ENCODE assay signal across 1 cellular context in the genomic region with DNA sequence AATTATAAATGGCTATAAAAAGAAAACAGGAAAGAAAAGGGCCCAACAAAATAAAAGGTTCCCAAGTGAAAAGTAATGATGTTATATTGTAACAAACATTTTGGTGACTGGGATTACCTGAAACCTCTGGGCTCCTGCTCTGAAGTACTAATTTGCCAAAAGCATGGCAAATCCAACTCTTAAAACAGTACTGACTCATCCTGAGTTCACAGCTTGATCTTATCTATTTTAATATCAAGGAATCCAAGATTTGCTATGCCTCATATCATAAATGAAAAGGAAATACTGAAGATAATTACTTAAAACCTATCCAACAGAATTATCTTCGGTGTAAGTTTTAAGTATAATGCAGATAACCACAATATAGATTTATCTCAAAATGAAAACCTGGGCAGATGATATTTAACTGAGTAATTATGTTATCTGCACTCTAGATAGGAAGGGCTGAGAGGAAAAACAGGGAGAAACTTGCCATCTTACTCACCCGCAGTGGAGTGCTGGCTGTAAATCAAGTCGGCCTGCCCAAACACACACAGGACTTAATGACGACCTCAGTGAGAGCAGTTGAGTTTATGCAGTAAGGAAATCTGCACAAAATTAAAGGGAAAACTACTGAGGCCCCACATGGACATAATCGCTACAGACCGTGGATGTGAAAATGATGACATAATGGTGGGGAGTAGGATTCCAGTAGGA.
TF ChIP-seq lines count a peak whose summit lies in the region.

No MANE protein-coding gene starts in this region.

TF ChIP-seq in IMR-90, 13 proteins besides CTCF, POLR2A, EP300 and RAD21:
- TF ChIP-seq CEBPB (IDR thresholded peaks at IDR 0.05; ENCODE audit: low read depth, low read length) (no peak), NFE2L2 (IDR thresholded peaks at IDR 0.05; ENCODE audit: low read depth, low read length) (no peak), RCOR1 (IDR thresholded peaks at IDR 0.05; ENCODE audit: insufficient replicate concordance, low read length) (no peak), CHD1 (IDR thresholded peaks at IDR 0.05; ENCODE audit: low read depth, low read length) (no peak), MXI1 (IDR thresholded peaks at IDR 0.05; ENCODE audit: borderline replicate concordance, low read depth, low read length) (no peak), BHLHE40 (IDR thresholded peaks at IDR 0.05; ENCODE audit: low read depth, low read length) (no peak), RFX5 (IDR thresholded peaks at IDR 0.05; ENCODE audit: low read depth, low read length) (no peak), MAZ (IDR thresholded peaks at IDR 0.05; ENCODE audit: borderline replicate concordance, low read depth, low read length) (no peak), FOS (IDR thresholded peaks at IDR 0.05; ENCODE audit: low read depth, low read length) (no peak), SMC3 (IDR thresholded peaks at IDR 0.05; ENCODE audit: low read depth, low read length) (no peak), MAFK (IDR thresholded peaks at IDR 0.05; ENCODE audit: low read depth, low read length) (no peak)
- TF ChIP-seq, protein P1, sequence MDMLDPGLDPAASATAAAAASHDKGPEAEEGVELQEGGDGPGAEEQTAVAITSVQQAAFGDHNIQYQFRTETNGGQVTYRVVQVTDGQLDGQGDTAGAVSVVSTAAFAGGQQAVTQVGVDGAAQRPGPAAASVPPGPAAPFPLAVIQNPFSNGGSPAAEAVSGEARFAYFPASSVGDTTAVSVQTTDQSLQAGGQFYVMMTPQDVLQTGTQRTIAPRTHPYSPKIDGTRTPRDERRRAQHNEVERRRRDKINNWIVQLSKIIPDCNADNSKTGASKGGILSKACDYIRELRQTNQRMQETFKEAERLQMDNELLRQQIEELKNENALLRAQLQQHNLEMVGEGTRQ (IDR thresholded peaks at IDR 0.05; ENCODE audit: low read depth, low read length) = no peak
- TF ChIP-seq, protein P2, sequence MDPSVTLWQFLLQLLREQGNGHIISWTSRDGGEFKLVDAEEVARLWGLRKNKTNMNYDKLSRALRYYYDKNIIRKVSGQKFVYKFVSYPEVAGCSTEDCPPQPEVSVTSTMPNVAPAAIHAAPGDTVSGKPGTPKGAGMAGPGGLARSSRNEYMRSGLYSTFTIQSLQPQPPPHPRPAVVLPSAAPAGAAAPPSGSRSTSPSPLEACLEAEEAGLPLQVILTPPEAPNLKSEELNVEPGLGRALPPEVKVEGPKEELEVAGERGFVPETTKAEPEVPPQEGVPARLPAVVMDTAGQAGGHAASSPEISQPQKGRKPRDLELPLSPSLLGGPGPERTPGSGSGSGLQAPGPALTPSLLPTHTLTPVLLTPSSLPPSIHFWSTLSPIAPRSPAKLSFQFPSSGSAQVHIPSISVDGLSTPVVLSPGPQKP (IDR thresholded peaks at IDR 0.05; ENCODE audit: borderline replicate concordance, low read depth, low read length) = no peak
